In the genomic region with DNA sequence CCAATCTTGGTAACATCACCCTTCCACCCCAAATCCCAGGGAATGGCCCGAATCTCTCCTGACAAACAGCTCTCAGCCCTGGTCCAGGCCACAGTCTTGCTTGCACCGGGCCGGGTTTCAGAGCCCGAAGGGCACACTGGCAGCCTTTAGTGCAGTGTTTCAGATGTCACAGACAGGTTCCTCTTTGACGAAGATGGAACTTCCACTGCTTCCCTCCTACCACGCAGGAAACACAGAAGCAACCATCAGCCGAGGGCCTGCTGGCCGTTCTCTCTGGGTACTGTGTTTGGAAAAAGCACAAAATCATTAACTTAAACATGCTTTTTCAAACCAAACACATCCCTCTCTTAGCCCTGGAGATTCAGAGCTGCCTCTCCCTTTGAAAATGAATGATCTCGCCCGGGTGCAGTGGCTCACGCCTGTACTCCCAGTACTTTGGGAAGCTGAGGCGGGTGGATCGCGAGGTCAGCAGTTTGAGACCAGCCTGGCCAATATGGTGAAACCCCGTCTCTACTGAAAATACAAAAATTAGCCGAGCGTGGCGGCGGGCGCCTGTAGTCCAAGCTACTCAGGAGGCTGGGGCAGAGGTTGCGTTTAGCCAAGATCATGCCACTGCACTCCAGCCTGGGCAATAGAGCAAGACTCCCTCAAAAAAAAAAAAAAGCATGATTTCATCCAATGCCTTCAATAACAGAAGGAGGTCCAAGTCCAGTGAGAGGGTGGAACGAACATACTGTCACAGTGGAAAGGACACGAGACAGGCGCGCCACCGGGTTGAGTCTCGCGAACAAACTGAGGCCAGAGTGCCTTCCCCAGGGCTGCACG, we compare ENCODE assay signal across 8 cellular contexts. TPM values are rescaled to one million over a fixed set of nuclear protein-coding genes. Genes with fewer than 3 reads are reported as not detected.
A peak's percentile ranks its signal among the peaks of the same experiment; 100 is the strongest.
DNase-seq lines count a peak whose midpoint lies in the region; ATAC-seq and TF ChIP-seq lines count a peak whose summit lies in the region.
"Not testable (repeated sequence)": the region's sequence is repeated elsewhere in the genome, so short reads cannot be mapped to it uniquely, and the experiment has no call there.

No MANE protein-coding gene starts in this region.

- not testable (repeated sequence) for TF ChIP-seq CTCF in GM06990 (IDR thresholded peaks at IDR 0.05; ENCODE audit: insufficient read depth, low read length, poor library complexity, severe bottlenecking); cardiac fibroblast (IDR thresholded peaks at IDR 0.05; ENCODE audit: low read depth, low read length); retinal pigment epithelial cell (conservative IDR thresholded peaks at IDR 0.05; ENCODE audit: low read depth, low read length)

- H3K27me3 ChIP-seq in GM06990 (replicated peaks; ENCODE audit: control insufficient read depth, insufficient read depth, low read length); aorta (ENCODE audit: control insufficient read depth in 1 of 2, insufficient read depth in 2 of 2, low read length in 1 of 2): not testable (repeated sequence)

- peaks cover 34% of the 10 kb centered on the region for H3K4me1 Mint-ChIP-seq in activated CD4-positive, alpha-beta T cell treated with anti-CD3 and anti-CD28 coated beads, Interleukin-2, amount 10 ng/mL, durations not matched to agents 7 days and 5 days

- 80 to 84% methylated on average over 29 of the region's 29 CpGs for WGBS in aorta, 2 donors

- H3K27ac ChIP-seq in aorta (ENCODE audit: low read depth in 1 of 2, low read length in 2 of 2), result not testable (repeated sequence)

- not testable (repeated sequence) for H3K27me3 Mint-ChIP-seq in activated CD4-positive, alpha-beta T cell treated with anti-CD3 and anti-CD28 coated beads, Interleukin-2, amount 10 ng/mL, durations not matched to agents 7 days and 5 days

- H3K27ac Mint-ChIP-seq in activated CD4-positive, alpha-beta T cell treated with anti-CD3 and anti-CD28 coated beads, Interleukin-2, amount 10 ng/mL, durations not matched to agents 7 days and 5 days, result peak overlapping the region; percentile 81

- not testable (repeated sequence) for H3K36me3 Mint-ChIP-seq in activated CD4-positive, alpha-beta T cell treated with anti-CD3 and anti-CD28 coated beads, Interleukin-2, amount 10 ng/mL, durations not matched to agents 7 days and 5 days (ENCODE audit: low read depth)

- CTCF ChIA-PET in activated CD4-positive, alpha-beta T cell treated with anti-CD3 and anti-CD28 coated beads, Interleukin-2, amount 10 ng/mL, durations not matched to agents 7 days and 5 days (lab: Charles Lee), result not testable (repeated sequence)

- POLR2A ChIA-PET in activated CD4-positive, alpha-beta T cell treated with anti-CD3 and anti-CD28 coated beads, Interleukin-2, amount 10 ng/mL, durations not matched to agents 7 days and 5 days (lab: Charles Lee), result not testable (repeated sequence)

- peak; percentile 0 for ATAC-seq in Right ventricle myocardium inferior
- peak; percentile 28 for ATAC-seq in aorta (ENCODE audit: low FRiP score)

- H3K4me3 ChIP-seq in GM06990 (replicated peaks; ENCODE audit: low read depth, low read length) (peak overlapping the region; percentile 60), cardiac fibroblast (replicated peaks in 1 of 2; ENCODE audit: low read depth in 2 of 2, low read length in 2 of 2) (peak overlapping the region; percentile 56 to 84), retinal pigment epithelial cell (ENCODE audit: low read length) (peak overlapping the region; percentile 56)
- H3K4me3 ChIP-seq in aorta (ENCODE audit: low read length in 2 of 2), result not testable (repeated sequence)

- intact Hi-C loops in Right ventricle myocardium inferior (cut with DNase I); aorta (cut with DNase I): not testable (repeated sequence)

- not testable (repeated sequence) for H3K4me1 ChIP-seq in aorta (ENCODE audit: control insufficient read depth in 1 of 2, insufficient read depth in 2 of 2, low read length in 2 of 2)

- H3K9me3 ChIP-seq in aorta (ENCODE audit: control insufficient read depth, low read length), result not testable (repeated sequence)

- peak overlapping the region; percentile 74 for H3K4me3 Mint-ChIP-seq in activated CD4-positive, alpha-beta T cell treated with anti-CD3 and anti-CD28 coated beads, Interleukin-2, amount 10 ng/mL, durations not matched to agents 7 days and 5 days

- not testable (repeated sequence) for H3K9me3 Mint-ChIP-seq in activated CD4-positive, alpha-beta T cell treated with anti-CD3 and anti-CD28 coated beads, Interleukin-2, amount 10 ng/mL, durations not matched to agents 7 days and 5 days

- not testable (repeated sequence) for DNase-seq in GM06990 (ENCODE audit: extremely low read depth, insufficient read length); activated CD4-positive, alpha-beta T cell treated with anti-CD3 and anti-CD28 coated beads, Interleukin-2, amount 10 ng/mL, durations not matched to agents 7 days and 5 days; cardiac fibroblast (ENCODE audit: low read depth in 2 of 2); retinal pigment epithelial cell (ENCODE audit: low read depth)
- DNase-seq in MV-4-11 (lab: John Stamatoyannopoulos, UW) (peak; percentile 30), Right ventricle myocardium inferior (ENCODE audit: missing footprints) (peak; percentile 47), mesenteric fat pad (ENCODE audit: low spot score) (peak; percentile 89), aorta (peak in 1 of 2 donors; percentile 77)

- H3K36me3 ChIP-seq in GM06990 (ENCODE audit: control insufficient read depth, insufficient read depth, low read length); aorta (ENCODE audit: control insufficient read depth in 1 of 2, insufficient read depth in 2 of 2, low read length in 1 of 2): not testable (repeated sequence)

RNA-seq across cellular contexts. Expression of a gene that starts 8.7 kb away (rescaled TPM):
- total RNA-seq in activated CD4-positive, alpha-beta T cell treated with anti-CD3 and anti-CD28 coated beads, Interleukin-2, amount 10 ng/mL, durations not matched to agents 7 days and 5 days, result 10 to 100 TPM; 30.7 to 37.3 TPM
- 6.5 TPM for total RNA-seq in Right ventricle myocardium inferior
- total RNA-seq in mesenteric fat pad, result 14.4 TPM
- total RNA-seq in aorta, result 10 to 100 TPM; 18.6 to 34.1 TPM
- 10 to 100 TPM; 10.5 to 68.7 TPM for polyA plus RNA-seq in aorta

RNA-seq across cellular contexts. Expression of a gene that starts 17.2 kb away (rescaled TPM):
- total RNA-seq in activated CD4-positive, alpha-beta T cell treated with anti-CD3 and anti-CD28 coated beads, Interleukin-2, amount 10 ng/mL, durations not matched to agents 7 days and 5 days, result 1,000 to 10,000 TPM; 2,316 to 2,477 TPM
- total RNA-seq in Right ventricle myocardium inferior (4,572 TPM), mesenteric fat pad (6,165 TPM), aorta (1,000 to 10,000 TPM; 7,231 to 8,154 TPM)
- polyA plus RNA-seq in aorta, result not detected
